Comparison of ENCODE assay signal across 12 cellular contexts in the genomic region with DNA sequence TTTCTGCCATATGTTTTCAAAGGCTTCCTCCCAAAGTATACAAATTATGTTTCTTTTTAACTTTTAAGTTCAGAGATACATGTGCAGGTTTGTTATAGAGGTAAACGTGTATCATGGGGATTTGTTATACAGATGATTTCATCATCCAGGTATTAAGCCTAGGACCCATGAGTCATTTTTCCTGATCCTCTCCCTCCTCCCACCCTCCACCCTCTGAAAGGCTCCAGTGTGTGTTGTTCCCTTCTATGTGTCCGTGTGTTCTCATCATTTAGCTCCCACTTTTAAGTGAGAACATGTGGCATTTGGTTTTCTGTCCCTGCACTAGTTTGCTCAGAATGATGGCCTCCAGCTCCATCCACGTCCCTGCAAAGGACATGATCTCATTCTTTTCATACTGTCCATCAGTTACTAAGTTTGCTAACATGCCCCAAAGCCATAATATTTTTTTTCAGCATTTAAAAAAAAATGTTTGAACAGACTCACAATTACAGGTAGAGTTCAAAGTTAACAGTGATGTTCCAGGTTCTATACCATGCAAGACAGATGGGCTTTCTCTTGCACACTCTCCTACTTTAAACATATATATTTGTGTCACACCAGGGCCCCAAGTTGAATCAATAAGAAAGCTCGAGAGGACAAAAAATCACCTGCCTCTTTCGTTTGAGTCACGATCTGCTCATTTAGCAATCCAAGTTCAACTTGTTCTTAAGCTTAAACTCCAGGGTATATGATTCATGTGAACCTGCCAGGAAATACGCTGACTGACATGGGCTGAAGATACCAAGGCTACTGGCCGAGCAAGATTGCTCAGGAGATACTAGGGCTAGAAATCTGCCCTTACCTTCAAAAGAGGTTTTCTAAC.
A peak's percentile ranks its signal among the peaks of the same experiment; 100 is the strongest.
DNase-seq lines count a peak whose midpoint lies in the region; ATAC-seq, FAIRE-seq and TF ChIP-seq lines count a peak whose summit lies in the region.
"Had no signal": no experiment of that assay in that cellular context is flagged by ENCODE, and none has a peak within 500 bp of the region (broad histone marks: within the 10 kb centered on the region; RNA-seq: fewer than 3 reads in every experiment).

No MANE protein-coding gene starts in this region.

- no peak overlapping the region for H3K4me3 ChIP-seq in A549
- H3K4me3 ChIP-seq in coronary artery, result no peak overlapping the region
- H3K4me3 ChIP-seq: ascending aorta, thoracic aorta had no signal

- WGBS in A549 (ENCODE audit: missing lambda C conversion rate), result 5% methylated on average over 8 of the region's 8 CpGs

- TF ChIP-seq RAD21 in A549 (conservative IDR thresholded peaks at IDR 0.05 in 1 of 2, IDR thresholded peaks at IDR 0.05 in 1 of 2), result peak in 1 of 2 experiments; percentile 4; a peak in 1 of 5 replicates

- ATAC-seq in A549 (peak; percentile 79 to 89), GM18867 (IDR thresholded peaks at IDR 0.05; ENCODE audit: unreplicated experiment) (no peak)

- H3K27ac Mint-ChIP-seq in activated T-helper 2 cell treated with anti-CD3 and anti-CD28 coated beads, Interferon-gamma antibody, Interleukin-2, Interleukin-4, amounts not matched to agents 10 μg/mL and 5 μg/mL and 100 μg/mL, durations not matched to agents 14 hours and 24 hours and 36 hours, result peak overlapping the region; percentile 92

- no peaks in the 10 kb centered on the region for H3K9me3 ChIP-seq in A549
- H3K9me3 ChIP-seq: ascending aorta, thoracic aorta had no signal

- H3K27ac ChIP-seq in A549 (peak overlapping the region; percentile 94 to 96), coronary artery (no peak overlapping the region)

- H3K27me3 Mint-ChIP-seq in activated T-helper 2 cell treated with anti-CD3 and anti-CD28 coated beads, Interferon-gamma antibody, Interleukin-2, Interleukin-4, amounts not matched to agents 10 μg/mL and 5 μg/mL and 100 μg/mL, durations not matched to agents 14 hours and 24 hours and 36 hours (ENCODE audit: low read depth), result no peaks in the 10 kb centered on the region

- CTCF ChIA-PET in A549 (lab: Yijun Ruan, JAX), result interaction anchor here (0.7 to 2.4 kb wide), 9 partner anchors 16 to 90 kb away, joined by 3 to 19 read pairs (median 3); partner anchors contain the start of gene AP1S3

- H3K4me2 ChIP-seq in A549, result peak overlapping the region; percentile 72

- FAIRE-seq in A549 (lab: Jason Lieb, UNC), result peak; percentile 36
- FAIRE-seq: D721Med had no signal

- peaks cover 40% of the 10 kb centered on the region for H3K4me1 Mint-ChIP-seq in activated T-helper 2 cell treated with anti-CD3 and anti-CD28 coated beads, Interferon-gamma antibody, Interleukin-2, Interleukin-4, amounts not matched to agents 10 μg/mL and 5 μg/mL and 100 μg/mL, durations not matched to agents 14 hours and 24 hours and 36 hours (ENCODE audit: low read depth)

- peaks cover 3% of the 10 kb centered on the region for H3K36me3 Mint-ChIP-seq in activated T-helper 2 cell treated with anti-CD3 and anti-CD28 coated beads, Interferon-gamma antibody, Interleukin-2, Interleukin-4, amounts not matched to agents 10 μg/mL and 5 μg/mL and 100 μg/mL, durations not matched to agents 14 hours and 24 hours and 36 hours (ENCODE audit: low read depth)

- in situ Hi-C loops in GM13976 (cut with MboI; ENCODE audit: low sequenced_read_pairs, unreplicated experiment), result no loop called here

- TF ChIP-seq POLR2A in A549 (IDR thresholded peaks at IDR 0.05; ENCODE audit: low read length), result no peak

- TF ChIP-seq CTCF in A549 (IDR thresholded peaks at IDR 0.05) (no peak), GM13976 (IDR thresholded peaks at IDR 0.05; ENCODE audit: borderline replicate concordance, control extremely low read depth, extremely low read depth, insufficient read depth, missing control alignments) (no peak), coronary artery (IDR thresholded peaks at IDR 0.05) (no peak)

- POLR2A ChIA-PET in A549 (lab: Yijun Ruan, JAX), result interaction anchor here (0.6 to 2.5 kb wide), 5 partner anchors 14 to 102 kb away, joined by 3 to 17 read pairs (median 3); no protein-coding TSS in a partner anchor

- H3K4me3 Mint-ChIP-seq in activated T-helper 2 cell treated with anti-CD3 and anti-CD28 coated beads, Interferon-gamma antibody, Interleukin-2, Interleukin-4, amounts not matched to agents 10 μg/mL and 5 μg/mL and 100 μg/mL, durations not matched to agents 14 hours and 24 hours and 36 hours (ENCODE audit: low read depth), result peak overlapping the region; percentile 3

- H3K4me1 ChIP-seq in A549, result peaks cover 57% of the 10 kb centered on the region
- H3K4me1 ChIP-seq: ascending aorta had no signal

- no peak for TF ChIP-seq EP300 in A549 (IDR thresholded peaks at IDR 0.05)

- peak; percentile 15 to 75 for DNase-seq in A549 (ENCODE audit: low read depth in 1 of 2, low spot score in 1 of 2)
- DNase-seq in HT1080 (ENCODE audit: low read depth), result peak; percentile 90
- no peak for DNase-seq in activated T-helper 2 cell treated with anti-CD3 and anti-CD28 coated beads, Interferon-gamma antibody, Interleukin-2, Interleukin-4, amounts not matched to agents 10 μg/mL and 5 μg/mL and 100 μg/mL, durations not matched to agents 14 hours and 24 hours and 36 hours (ENCODE audit: low spot score)
- peak; percentile 83 for DNase-seq in kidney glomerular epithelial cell (lab: John Stamatoyannopoulos, UW)
- DNase-seq in GM13976 (ENCODE audit: low spot score), result no peak
- no peak for DNase-seq in coronary artery (ENCODE audit: low spot score)
- no peak for DNase-seq in hippocampal formation (lab: John Stamatoyannopoulos, UW)
- DNase-seq: NCI-H2171 had no signal

- H3K9me3 Mint-ChIP-seq in activated T-helper 2 cell treated with anti-CD3 and anti-CD28 coated beads, Interferon-gamma antibody, Interleukin-2, Interleukin-4, amounts not matched to agents 10 μg/mL and 5 μg/mL and 100 μg/mL, durations not matched to agents 14 hours and 24 hours and 36 hours, result no peaks in the 10 kb centered on the region

- intact Hi-C loops in activated T-helper 2 cell treated with anti-CD3 and anti-CD28 coated beads, Interferon-gamma antibody, Interleukin-2, Interleukin-4, amounts not matched to agents 10 μg/mL and 5 μg/mL and 100 μg/mL, durations not matched to agents 14 hours and 24 hours and 36 hours (cut with micrococcal nuclease), result loop anchor here (1.0 to 5.0 kb wide), 4 partner anchors 38 to 268 kb away; no protein-coding TSS in a partner anchor

TF ChIP-seq in A549, 52 proteins besides CTCF, POLR2A, EP300 and RAD21 (continues in another document):
- TF ChIP-seq ZC3H11A (IDR thresholded peaks at IDR 0.05) (no peak), FOSL2 (IDR thresholded peaks at IDR 0.05) (peak; percentile 81), FOSL2 (CRISPR knock-in tag; IDR thresholded peaks at IDR 0.05) (peak; percentile 80), BHLHE40 (IDR thresholded peaks at IDR 0.05; ENCODE audit: low read depth, low read length) (peak; percentile 21; the same call in 1 of the 2 replicates), JUNB (IDR thresholded peaks at IDR 0.05) (peak; percentile 23; the same call in 1 of the 2 replicates), E2F6 (IDR thresholded peaks at IDR 0.05; ENCODE audit: borderline replicate concordance, low read depth) (no peak), NFE2L2 (conservative IDR thresholded peaks at IDR 0.05; ENCODE audit: low read length) (no peak), CEBPB (IDR thresholded peaks at IDR 0.05) (peak; percentile 42 to 71; a peak in 3 of 4 replicates), ESRRA (IDR thresholded peaks at IDR 0.05; ENCODE audit: borderline replicate concordance, low read length) (no peak), PBX3 (IDR thresholded peaks at IDR 0.05) (no peak), RNF2 (IDR thresholded peaks at IDR 0.05; ENCODE audit: borderline replicate concordance, low read depth) (no peak)
- TF ChIP-seq, protein P1, sequence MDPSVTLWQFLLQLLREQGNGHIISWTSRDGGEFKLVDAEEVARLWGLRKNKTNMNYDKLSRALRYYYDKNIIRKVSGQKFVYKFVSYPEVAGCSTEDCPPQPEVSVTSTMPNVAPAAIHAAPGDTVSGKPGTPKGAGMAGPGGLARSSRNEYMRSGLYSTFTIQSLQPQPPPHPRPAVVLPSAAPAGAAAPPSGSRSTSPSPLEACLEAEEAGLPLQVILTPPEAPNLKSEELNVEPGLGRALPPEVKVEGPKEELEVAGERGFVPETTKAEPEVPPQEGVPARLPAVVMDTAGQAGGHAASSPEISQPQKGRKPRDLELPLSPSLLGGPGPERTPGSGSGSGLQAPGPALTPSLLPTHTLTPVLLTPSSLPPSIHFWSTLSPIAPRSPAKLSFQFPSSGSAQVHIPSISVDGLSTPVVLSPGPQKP (IDR thresholded peaks at IDR 0.05; ENCODE audit: low read depth, low read length), result no peak

Comparison
In these comparisons a context has a peak if more than half of its experiments do, and no peak if none do; other contexts are left out.
1. DNase-seq: peak in A549 (2 of 2), HT1080 (single experiment) and kidney glomerular epithelial cell (single experiment); none in activated T-helper 2 cell treated with anti-CD3 and anti-CD28 coated beads, Interferon-gamma antibody, Interleukin-2, Interleukin-4, amounts not matched to agents 10 μg/mL and 5 μg/mL and 100 μg/mL, durations not matched to agents 14 hours and 24 hours and 36 hours (single experiment), GM13976 (single experiment), coronary artery (single experiment) and hippocampal formation (0 of 2).
2. H3K27ac ChIP-seq: peak in A549 (2 of 2); none in coronary artery (0 of 2).